ENCODE assay signal across 18 cellular contexts in the genomic region with DNA sequence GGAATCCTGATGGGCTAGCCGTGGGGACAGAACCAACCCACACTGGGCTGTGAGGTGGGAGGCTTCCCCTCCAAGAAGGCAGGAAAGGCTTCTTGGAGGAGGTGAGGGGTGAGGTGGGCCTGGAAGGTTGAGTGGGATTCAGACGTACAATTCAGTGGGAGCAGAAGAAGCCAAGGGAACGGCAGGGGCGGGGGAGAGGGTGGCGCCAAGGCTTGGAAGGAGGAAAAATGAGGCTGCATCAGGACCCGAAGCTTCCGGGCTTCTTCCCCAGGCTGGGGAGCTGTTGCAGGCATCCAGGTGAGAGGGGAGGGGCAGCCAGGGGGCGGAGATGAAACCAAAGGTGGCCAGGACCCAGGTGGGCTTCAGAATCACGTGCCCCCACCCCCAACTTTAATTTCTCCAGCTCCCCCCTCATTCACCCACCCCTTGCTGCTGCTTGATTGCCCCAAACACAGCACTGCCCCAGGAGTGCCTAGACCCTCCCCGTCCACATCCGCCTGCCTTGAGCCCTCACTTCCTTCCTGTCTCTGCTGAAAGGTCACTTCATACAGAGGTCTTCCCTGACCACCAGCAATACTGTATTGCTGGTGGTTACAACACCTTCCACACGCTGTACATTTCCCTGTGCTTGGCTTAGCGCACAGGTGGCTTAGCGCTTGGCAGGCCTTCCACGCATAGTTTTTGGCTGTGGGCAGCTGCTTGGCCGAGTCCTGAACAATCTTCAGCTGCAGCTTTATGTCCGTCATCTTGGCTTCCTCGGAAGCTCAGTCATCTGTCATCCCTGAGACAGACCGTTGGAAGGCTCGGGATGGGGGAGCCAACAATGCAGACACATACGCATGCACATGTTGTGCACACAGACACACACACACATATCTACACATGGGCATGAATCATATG.
DNase-seq lines count a peak whose midpoint lies in the region; ATAC-seq, FAIRE-seq and TF ChIP-seq lines count a peak whose summit lies in the region.
"Had no signal": no experiment of that assay in that cellular context is flagged by ENCODE, and none has a peak within 500 bp of the region (broad histone marks: within the 10 kb centered on the region; RNA-seq: fewer than 3 reads in every experiment).

No MANE protein-coding gene starts in this region.

- no peak for TF ChIP-seq RAD21 in H1 (IDR thresholded peaks at IDR 0.05 in 1 of 2, conservative IDR thresholded peaks at IDR 0.05 in 1 of 2; ENCODE audit: low read depth in 2 of 2, low read length in 2 of 2)

- H3K9me3 Mint-ChIP-seq in nephron progenitor cell: no peaks in the 10 kb centered on the region
- H3K9me3 Mint-ChIP-seq: activated CD4-positive, alpha-beta T cell treated with anti-CD3 and anti-CD28 coated beads, Interleukin-2, amount 10 ng/mL, durations not matched to agents 7 days and 5 days; activated naive CD4-positive, alpha-beta T cell treated with anti-CD3 and anti-CD28 coated beads, Interleukin-2, amount 50 U/mL, for 24 hours; activated T-helper 1 cell treated with anti-CD3 and anti-CD28 coated beads, Interleukin-12 subunit alpha, Interleukin-12 subunit beta, Interleukin-2, Interleukin-4 antibody, amounts not matched to agents 30 ng/mL and 10 ng/mL and 1 ng/mL, durations not matched to agents 14 hours and 24 hours and 36 hours had no signal

- peak overlapping the region; percentile 79 for H4K91ac ChIP-seq in H1 (replicated peaks; ENCODE audit: insufficient read length, low read length)

- no peaks in the 10 kb centered on the region for H4K20me1 ChIP-seq in BLaER1
- peaks cover 0 to 4% of the 10 kb centered on the region in 2 experiments for H4K20me1 ChIP-seq in H1 (replicated peaks in 1 of 2; ENCODE audit: control insufficient read depth in 1 of 2, insufficient read depth in 2 of 2, low read length in 2 of 2)

- H2BK15ac ChIP-seq in H1 (ENCODE audit: low read length): peak overlapping the region; percentile 53; the same call in 1 of the 2 replicates

- H2BK120ac ChIP-seq in H1 (replicated peaks; ENCODE audit: low read depth, low read length): no peak overlapping the region

- TF ChIP-seq CTCF in NB4 (IDR thresholded peaks at IDR 0.05; ENCODE audit: low read depth, low read length): no peak
- no peak for TF ChIP-seq CTCF in H1 (IDR thresholded peaks at IDR 0.05; ENCODE audit: control extremely low read depth in 1 of 3, insufficient read depth in 1 of 3, low read depth in 1 of 3, low read length in 3 of 3)
- no peak for TF ChIP-seq CTCF in nephron progenitor cell (IDR thresholded peaks at IDR 0.05)

- TF ChIP-seq EP300 in H1 (IDR thresholded peaks at IDR 0.05; ENCODE audit: borderline replicate concordance in 1 of 2, low read depth in 2 of 2, low read length in 2 of 2): no peak

- no peak overlapping the region for H4K5ac ChIP-seq in H1 (ENCODE audit: insufficient read length, low read depth, low read length)

- H2BK12ac ChIP-seq in H1 (ENCODE audit: low read depth, low read length): peak overlapping the region; percentile 83; the same call in 1 of the 2 replicates

- no peaks in the 10 kb centered on the region for H3K36me3 ChIP-seq in BLaER1
- no peaks in the 10 kb centered on the region for H3K36me3 ChIP-seq in H1 (ENCODE audit: control insufficient read depth in 2 of 4, insufficient read depth in 4 of 4, low read length in 3 of 4)
- H3K36me3 ChIP-seq: gastroesophageal sphincter, HAP-1, MG63, right atrium auricular region had no signal

- H3K9me3 ChIP-seq in BLaER1 (no peaks in the 10 kb centered on the region), H1 (ENCODE audit: insufficient read depth in 2 of 2, low read depth in 1 of 2, low read length in 1 of 2) (no peaks in the 10 kb centered on the region)
- H3K9me3 ChIP-seq: Caco-2, gastroesophageal sphincter, HAP-1, MG63, right atrium auricular region, testis had no signal

- H3K36me3 Mint-ChIP-seq in nephron progenitor cell (ENCODE audit: low read depth): no peaks in the 10 kb centered on the region
- H3K36me3 Mint-ChIP-seq: activated naive CD4-positive, alpha-beta T cell treated with anti-CD3 and anti-CD28 coated beads, Interleukin-2, amount 50 U/mL, for 24 hours had no signal

- no peak overlapping the region for H3K56ac ChIP-seq in H1 (replicated peaks; ENCODE audit: insufficient read length, low read depth, low read length)

- H3K27ac Mint-ChIP-seq in nephron progenitor cell: peak overlapping the region; percentile 82
- H3K27ac Mint-ChIP-seq: activated CD4-positive, alpha-beta T cell treated with anti-CD3 and anti-CD28 coated beads, Interleukin-2, amount 10 ng/mL, durations not matched to agents 7 days and 5 days; activated naive CD4-positive, alpha-beta T cell treated with anti-CD3 and anti-CD28 coated beads, Interleukin-2, amount 50 U/mL, for 24 hours; activated T-helper 1 cell treated with anti-CD3 and anti-CD28 coated beads, Interleukin-12 subunit alpha, Interleukin-12 subunit beta, Interleukin-2, Interleukin-4 antibody, amounts not matched to agents 30 ng/mL and 10 ng/mL and 1 ng/mL, durations not matched to agents 14 hours and 24 hours and 36 hours had no signal

- peak overlapping the region; percentile 45; the same call in 1 of the 2 replicates for H4K8ac ChIP-seq in H1 (ENCODE audit: extremely low read depth, insufficient read depth, low read length)

- 0 out of 2 replicates have a peak overlapping the region, but pooled peaks have one; percentile 31 for H2AFZ ChIP-seq in H1 (ENCODE audit: low read length)

- peaks cover 49% of the 10 kb centered on the region for H3K4me1 ChIP-seq in BLaER1
- H3K4me1 ChIP-seq in H1 (replicated peaks in 1 of 4; ENCODE audit: control insufficient read depth in 3 of 4, insufficient read depth in 4 of 4, low read length in 3 of 4): peaks cover 0 to 12% (median under 1%) of the 10 kb centered on the region in 4 experiments; a peak in 6 of 7 replicates
- H3K4me1 ChIP-seq: Caco-2, HAP-1 had no signal

- POLR2A ChIA-PET in H1 (lab: Charles Lee; ENCODE audit: partially characterized antibody): interaction anchor here (0.9 to 3.0 kb wide), 6 partner anchors 60 to 285 kb away, joined by 3 to 28 read pairs (median 4); no protein-coding TSS in a partner anchor

- peak overlapping the region; percentile 36; the same call in 1 of the 2 replicates for H2BK5ac ChIP-seq in H1 (ENCODE audit: low read depth, low read length)

- H3K18ac ChIP-seq in H1 (ENCODE audit: extremely low read depth, low read length): no peak overlapping the region

- H3K4me2 ChIP-seq in BLaER1 (peak overlapping the region; percentile 12; the same call in 1 of the 2 replicates), H1 (ENCODE audit: insufficient read depth in 1 of 2, low read depth in 2 of 2, low read length in 2 of 2) (no peak overlapping the region)

- 89% methylated on average over 16 of the region's 21 CpGs; no CpG with 5 or more reads in 1 of the 2 experiments for WGBS in H1 (ENCODE audit: extremely low coverage in 1 of 2, insufficient coverage in 1 of 2, insufficient read length in 1 of 2, insufficient replicate concordance in 2 of 2, low coverage in 1 of 2, low lambda C conversion rate in 2 of 2, missing lambda C conversion rate in 1 of 2), 2 experiments

- H3K27ac ChIP-seq in BLaER1 (peak overlapping the region; percentile 35; the same call in 1 of the 2 replicates), H1 (ENCODE audit: low read depth, low read length) (no peak overlapping the region)
- H3K27ac ChIP-seq: gastroesophageal sphincter, right atrium auricular region, testis had no signal

- H3K4me1 Mint-ChIP-seq in nephron progenitor cell: peaks cover 66% of the 10 kb centered on the region
- H3K4me1 Mint-ChIP-seq: activated naive CD4-positive, alpha-beta T cell treated with anti-CD3 and anti-CD28 coated beads, Interleukin-2, amount 50 U/mL, for 24 hours had no signal

- CTCF ChIA-PET in H1 (lab: Charles Lee; ENCODE audit: partially characterized antibody): interaction anchor here (0.6 to 18.7 kb wide), 55 partner anchors 10 to 689 kb away, joined by 3 to 1065 read pairs (median 7); a partner anchor contains a TSS

- peaks cover 12% of the 10 kb centered on the region for H3K27me3 Mint-ChIP-seq in nephron progenitor cell (ENCODE audit: low read depth, poor library complexity)
- H3K27me3 Mint-ChIP-seq: activated naive CD4-positive, alpha-beta T cell treated with anti-CD3 and anti-CD28 coated beads, Interleukin-2, amount 50 U/mL, for 24 hours had no signal

- no peak overlapping the region; the same call in 1 of the 2 replicates for H3K9ac ChIP-seq in BLaER1
- H3K9ac ChIP-seq in H1 (replicated peaks in 1 of 4; ENCODE audit: extremely low read depth in 1 of 4, low read depth in 3 of 4, low read length in 3 of 4): no peak overlapping the region; a peak in 1 of 7 replicates

- no peaks in the 10 kb centered on the region for H3K79me2 ChIP-seq in H1 (ENCODE audit: control insufficient read depth in 1 of 2, insufficient read depth in 2 of 2, low read length in 2 of 2)

- H2AK5ac ChIP-seq in H1 (ENCODE audit: low read depth, low read length): 0 out of 2 replicates have a peak overlapping the region, but pooled peaks have one; percentile 18

- H3K27me3 ChIP-seq in BLaER1: no peaks in the 10 kb centered on the region
- H3K27me3 ChIP-seq in H1 (replicated peaks in 1 of 4; ENCODE audit: control insufficient read depth in 3 of 4, extremely low read depth in 1 of 4, insufficient read depth in 3 of 4, low read length in 3 of 4): no peaks in the 10 kb centered on the region
- H3K27me3 ChIP-seq: MG63, right atrium auricular region, testis had no signal

- peak overlapping the region; percentile 74 for H3K4ac ChIP-seq in H1 (replicated peaks; ENCODE audit: insufficient read length, low read depth, low read length)

- H3K79me1 ChIP-seq in H1 (ENCODE audit: low read depth, low read length): no peaks in the 10 kb centered on the region

- no peak for ATAC-seq in left cardiac atrium

- no peak overlapping the region for H3K14ac ChIP-seq in H1 (ENCODE audit: insufficient read length)

- no peaks in the 10 kb centered on the region for H3K23me2 ChIP-seq in H1 (ENCODE audit: low read depth, low read length)

- no peak overlapping the region for H3K4me3 Mint-ChIP-seq in nephron progenitor cell
- H3K4me3 Mint-ChIP-seq: activated CD4-positive, alpha-beta T cell treated with anti-CD3 and anti-CD28 coated beads, Interleukin-2, amount 10 ng/mL, durations not matched to agents 7 days and 5 days; activated naive CD4-positive, alpha-beta T cell treated with anti-CD3 and anti-CD28 coated beads, Interleukin-2, amount 50 U/mL, for 24 hours; activated T-helper 1 cell treated with anti-CD3 and anti-CD28 coated beads, Interleukin-12 subunit alpha, Interleukin-12 subunit beta, Interleukin-2, Interleukin-4 antibody, amounts not matched to agents 30 ng/mL and 10 ng/mL and 1 ng/mL, durations not matched to agents 14 hours and 24 hours and 36 hours had no signal

- H2BK20ac ChIP-seq in H1 (ENCODE audit: low read length): peak overlapping the region; percentile 84

- H3K23ac ChIP-seq in H1 (ENCODE audit: insufficient read length): no peak overlapping the region

- TF ChIP-seq POLR2A in NB4 (IDR thresholded peaks at IDR 0.05; ENCODE audit: extremely low read depth, insufficient read length) (no peak), H1 (IDR thresholded peaks at IDR 0.05; ENCODE audit: control extremely low read depth in 1 of 2, low read depth in 2 of 2, low read length in 2 of 2) (no peak)

- H3K4me3 ChIP-seq in BLaER1 (no peak overlapping the region), NB4 (ENCODE audit: low read depth, low read length) (no peak overlapping the region), H1 (ENCODE audit: extremely low read depth in 1 of 4, insufficient read depth in 2 of 4, low read depth in 3 of 4, low read length in 4 of 4) (no peak overlapping the region)
- H3K4me3 ChIP-seq: gastroesophageal sphincter, HAP-1, MG63, right atrium auricular region, testis had no signal

- intact Hi-C loops in left cardiac atrium (cut with DNase I): loop anchor here (5.0 to 10.0 kb wide), 2 partner anchors 210 to 382 kb away; a partner anchor contains a TSS

- no peak for FAIRE-seq in H1 (lab: Jason Lieb, UNC)

- DNase-seq in NB4 (ENCODE audit: low read depth): peak; percentile 34
- no peak for DNase-seq in H1 (ENCODE audit: low read depth in 1 of 2, low spot score in 2 of 2)
- DNase-seq in nephron progenitor cell: no peak
- no peak for DNase-seq in occipital lobe (lab: John Stamatoyannopoulos, UW)
- no peak for DNase-seq in D341Med (ENCODE audit: low spot score)
- no peak for DNase-seq in left cardiac atrium
- DNase-seq in NCI-H524 treated with DMSO at 0.1 percent for 48 hours (lab: John Stamatoyannopoulos, UW): no peak
- DNase-seq: cortex of kidney had no signal
